In genomic region chr1:58622571-58622970, GRCh38 we compare ENCODE assay signal across 23 cellular contexts. TPM values are rescaled to one million over a fixed set of nuclear protein-coding genes. Genes with fewer than 3 reads are reported as not detected.
DNase-seq lines count a peak whose midpoint lies in the region; ATAC-seq and TF ChIP-seq lines count a peak whose summit lies in the region.
"Had no signal": no experiment of that assay in that cellular context is flagged by ENCODE, and none has a peak within 500 bp of the region (broad histone marks: within the 10 kb centered on the region; RNA-seq: fewer than 3 reads in every experiment).

No MANE protein-coding gene starts in this region.

- POLR2A ChIA-PET in Caco-2 (lab: Charles Lee) = no interaction called here
- POLR2A ChIA-PET in GM10248 (lab: Yijun Ruan, JAX) = no interaction called here

- H3K4me1 ChIP-seq in Caco-2 = peaks cover 22% of the 10 kb centered on the region
- H3K4me1 ChIP-seq: A549 had no signal

- H3K4me1 Mint-ChIP-seq in Caco-2 (ENCODE audit: low read depth, unreplicated experiment) = peaks cover 36% of the 10 kb centered on the region
- H3K4me1 Mint-ChIP-seq in progenitor cell of endocrine pancreas (ENCODE audit: low read depth) = peaks cover 39% of the 10 kb centered on the region
- peaks cover 11% of the 10 kb centered on the region for H3K4me1 Mint-ChIP-seq in T-helper 17 cell

- H3K27me3 ChIP-seq in Caco-2 (replicated peaks; ENCODE audit: control insufficient read depth, insufficient read depth, low read length) = no peaks in the 10 kb centered on the region

- no peak overlapping the region for H3K4me3 Mint-ChIP-seq in Caco-2 (ENCODE audit: unreplicated experiment)
- H3K4me3 Mint-ChIP-seq in progenitor cell of endocrine pancreas (ENCODE audit: low read depth) = no peak overlapping the region
- no peak overlapping the region for H3K4me3 Mint-ChIP-seq in T-helper 17 cell
- H3K4me3 Mint-ChIP-seq: CD14-positive monocyte; CD4-positive, alpha-beta memory T cell had no signal

- no peak for TF ChIP-seq CTCF in Caco-2 (IDR thresholded peaks at IDR 0.05; ENCODE audit: insufficient read depth in 1 of 2, low read depth in 1 of 2, low read length in 1 of 2, severe bottlenecking in 1 of 2, unreplicated experiment in 1 of 2)
- no peak for TF ChIP-seq CTCF in progenitor cell of endocrine pancreas (IDR thresholded peaks at IDR 0.05; ENCODE audit: unreplicated experiment)
- no peak for TF ChIP-seq CTCF in GM10248 (IDR thresholded peaks at IDR 0.05; ENCODE audit: control extremely low read depth, extremely low read depth, low read depth, missing control alignments)

- no peaks in the 10 kb centered on the region for H3K36me3 ChIP-seq in Caco-2 (ENCODE audit: control insufficient read depth, insufficient read depth, low read length)

- CTCF ChIA-PET in Caco-2 (lab: Charles Lee) = no interaction called here
- CTCF ChIA-PET in GM10248 (lab: Yijun Ruan, JAX) = interaction anchor here (1.3 to 2.0 kb wide), 3 partner anchors 15 to 30 kb away, joined by 3 to 8 read pairs (median 6); no protein-coding TSS in a partner anchor

- peaks cover 8% of the 10 kb centered on the region for H3K36me3 Mint-ChIP-seq in Caco-2 (ENCODE audit: insufficient read depth, unreplicated experiment)
- H3K36me3 Mint-ChIP-seq in progenitor cell of endocrine pancreas (ENCODE audit: insufficient read depth) = peaks cover 3% of the 10 kb centered on the region
- H3K36me3 Mint-ChIP-seq in T-helper 17 cell (ENCODE audit: low read depth) = peaks cover 2% of the 10 kb centered on the region
- H3K36me3 Mint-ChIP-seq: CD14-positive monocyte; CD4-positive, alpha-beta memory T cell had no signal

- no TSS peak for BruUV-seq in Caco-2 (replicated peaks; lab: Mats Ljungman, UMichigan)

- H3K4me3 ChIP-seq in Caco-2 (ENCODE audit: low read depth, low read length) = no peak overlapping the region
- H3K4me3 ChIP-seq: A549, GM12878, GM23248, K562 had no signal

- intact Hi-C loops in Caco-2 (cut with micrococcal nuclease; ENCODE audit: unreplicated experiment) = no loop called here

- peak; percentile 18 for DNase-seq in DMS53 (lab: John Stamatoyannopoulos, UW)
- no peak for DNase-seq in DMS53 treated with DMSO at 0.1 percent for 48 hours (lab: John Stamatoyannopoulos, UW; ENCODE audit: unreplicated experiment)
- DNase-seq in Caco-2 = no peak
- peak in 37 of 61 donors; percentile 2 to 87 (median 27) for DNase-seq in caudate nucleus (lab: John Stamatoyannopoulos, UW)
- no peak for DNase-seq in progenitor cell of endocrine pancreas (ENCODE audit: low spot score, unreplicated experiment)
- DNase-seq in GM10248 (ENCODE audit: extremely low spot score) = no peak
- DNase-seq in T-helper 17 cell = no peak
- DNase-seq in stimulated activated naive CD4-positive, alpha-beta T cell treated with Interleukin-2 at 50 U/mL for 16 hours (lab: John Stamatoyannopoulos, UW) = no peak
- DNase-seq: AML-193; CD4-positive, alpha-beta memory T cell; DMS79 treated with DMSO at 0.1 percent for 48 hours; GF-D8; GM23248; HCEC 1CT; IMR-90 had no signal

- peaks cover 6% of the 10 kb centered on the region for H3K9me3 Mint-ChIP-seq in Caco-2 (ENCODE audit: unreplicated experiment)
- peaks cover 4% of the 10 kb centered on the region for H3K9me3 Mint-ChIP-seq in progenitor cell of endocrine pancreas (ENCODE audit: low read depth)
- H3K9me3 Mint-ChIP-seq: CD14-positive monocyte had no signal

- no peak for ATAC-seq in T-helper 17 cell
- ATAC-seq: A549, GM12878, K562 had no signal

- H3K27me3 Mint-ChIP-seq in Caco-2 (ENCODE audit: insufficient read depth, unreplicated experiment) (no peaks in the 10 kb centered on the region), progenitor cell of endocrine pancreas (no peaks in the 10 kb centered on the region), T-helper 17 cell (peaks cover 32% of the 10 kb centered on the region)

- H3K9me3 ChIP-seq in Caco-2 (no peaks in the 10 kb centered on the region), T-helper 17 cell (ENCODE audit: control insufficient read depth, low read length, poor library complexity, severe bottlenecking) (no peaks in the 10 kb centered on the region)
- H3K9me3 ChIP-seq: A549 had no signal

- H3K27ac ChIP-seq in caudate nucleus (ENCODE audit: low read depth, low read length) = no peak overlapping the region
- H3K27ac ChIP-seq: 22Rv1, A549, GM23248, HL-60 had no signal

- H3K27ac Mint-ChIP-seq in Caco-2 (ENCODE audit: unreplicated experiment) (peak overlapping the region; percentile 52), progenitor cell of endocrine pancreas (peak overlapping the region; percentile 26), T-helper 17 cell (no peak overlapping the region)
- H3K27ac Mint-ChIP-seq: CD4-positive, alpha-beta memory T cell had no signal

RNA-seq across cellular contexts. Expression of gene TACSTD2, which starts 45.5 kb away (rescaled TPM):
- total RNA-seq in Caco-2 (2022) (25.6 and 31.9 TPM in 2 replicates), progenitor cell of endocrine pancreas (22.7 and 22.8 TPM in 2 replicates), T-helper 17 cell (under 1 TPM in 1 of 2 donors, not detected in 1; 0.23 TPM)
- total RNA-seq: CD4-positive, alpha-beta memory T cell; H4; HT1080; IMR-90 had no signal

Comparison
In these comparisons a context has a peak if more than half of its experiments do, and no peak if none do; other contexts are left out.
1. DNase-seq: peak in DMS53 (single experiment) and caudate nucleus (37 of 61); none in DMS53 treated with DMSO at 0.1 percent for 48 hours (single experiment), Caco-2 (0 of 2), progenitor cell of endocrine pancreas (single experiment), GM10248 (single experiment), T-helper 17 cell (0 of 3) and stimulated activated naive CD4-positive, alpha-beta T cell treated with Interleukin-2 at 50 U/mL for 16 hours (single experiment).
2. RNA of gene TACSTD2, which starts 45.5 kb away (total RNA-seq): 25.6 to 31.9 TPM in Caco-2 and 22.7 to 22.8 TPM in progenitor cell of endocrine pancreas; 0.23 TPM in T-helper 17 cell; every median in the first group is over 10 times any median in the second.